In the genomic region with DNA sequence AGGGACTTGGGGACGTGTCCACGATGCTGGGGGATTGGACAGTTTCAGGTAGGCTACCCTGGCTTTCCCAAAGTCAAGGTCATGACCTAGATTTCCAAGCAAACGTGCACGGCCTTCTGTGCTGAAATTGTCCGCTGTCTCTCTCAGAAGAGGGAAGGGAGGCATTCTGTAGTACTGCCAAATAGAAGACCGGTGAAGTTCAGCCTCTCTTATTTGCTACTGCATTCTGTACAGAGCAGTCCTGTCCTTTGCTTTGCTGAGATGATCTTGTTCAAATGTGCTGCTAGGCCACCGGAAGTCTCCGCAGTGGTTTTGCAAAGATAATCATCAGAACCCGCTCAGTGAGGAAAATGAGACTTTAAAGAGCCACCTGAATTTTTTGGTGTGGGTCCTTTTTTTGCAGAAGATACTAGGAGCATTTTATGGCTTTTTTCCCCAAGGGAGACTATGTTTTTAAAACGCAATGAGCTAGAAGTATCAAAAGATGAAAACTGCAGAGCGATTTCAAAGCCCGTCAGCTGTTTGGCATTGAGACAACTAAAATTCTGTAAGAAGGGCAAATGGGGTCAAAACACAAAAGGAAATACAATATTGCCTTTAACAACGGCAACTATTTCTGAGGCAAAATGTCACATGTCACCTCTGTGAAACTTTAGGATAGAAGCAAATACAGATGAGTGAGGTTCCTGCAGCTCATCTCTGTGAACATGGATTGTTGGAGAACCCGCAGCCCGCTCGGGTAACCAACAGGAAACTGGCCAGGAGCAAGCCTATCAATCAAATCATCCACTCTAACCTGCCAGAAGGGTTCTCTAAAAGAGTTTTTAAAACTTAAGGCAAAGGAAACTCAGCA, we compare ENCODE assay signal across 8 cellular contexts. TPM values are rescaled to one million over a fixed set of nuclear protein-coding genes. Genes with fewer than 3 reads are reported as not detected.
DNase-seq lines count a peak whose midpoint lies in the region; ATAC-seq and TF ChIP-seq lines count a peak whose summit lies in the region.

No MANE protein-coding gene starts in this region.

- H3K79me1 ChIP-seq in H9 (ENCODE audit: insufficient read depth, low read depth, low read length, poor library complexity, severe bottlenecking): no peaks in the 10 kb centered on the region

- H2AK5ac ChIP-seq in H9 (ENCODE audit: insufficient read length, low read length): no peak overlapping the region

- H3K4ac ChIP-seq in H9 (ENCODE audit: low read depth, low read length): no peak overlapping the region

- H3K23me2 ChIP-seq in H9 (ENCODE audit: insufficient read length, low read depth, low read length, poor library complexity, severe bottlenecking): peaks cover 4% of the 10 kb centered on the region

- ATAC-seq in activated naive CD4-positive, alpha-beta T cell treated with anti-CD3 and anti-CD28 coated beads, Interleukin-2, amount 50 U/mL, for 72 hours: peak in 1 of 2 donors; percentile 13
- ATAC-seq in naive thymus-derived CD4-positive, alpha-beta T cell: peak; percentile 12
- ATAC-seq in HG02610 (IDR thresholded peaks at IDR 0.05; ENCODE audit: unreplicated experiment) (no peak), HG03565 (IDR thresholded peaks at IDR 0.05; ENCODE audit: unreplicated experiment) (no peak)

- intact Hi-C loops in naive thymus-derived CD4-positive, alpha-beta T cell (cut with micrococcal nuclease): loop anchor here (1.0 to 2.0 kb wide), 10 partner anchors 16 to 1647 kb away; partner anchors contain the start of genes ACBD7 (in 1 of the 2), FAM171A1 (in 1 of the 2), PTER (in 1 of the 2) and RSU1 (in 1 of the 2)

- H3K36me3 ChIP-seq in naive thymus-derived CD4-positive, alpha-beta T cell (ENCODE audit: control insufficient read depth in 2 of 3, insufficient read depth in 3 of 3, low read length in 3 of 3): no peaks in the 10 kb centered on the region

- peak; percentile 2 to 4 for DNase-seq in stimulated activated CD4-positive, alpha-beta T cell treated with anti-CD3 and anti-CD28 coated beads, Interleukin-12 subunit alpha, Interleukin-12 subunit beta, amount 100 ng/mL, for 24 hours (ENCODE audit: low read depth in 2 of 2)
- no peak for DNase-seq in stimulated activated CD4-positive, alpha-beta T cell treated with anti-CD3 and anti-CD28 coated beads, Interleukin-12 subunit alpha, Interleukin-12 subunit beta, amount 100 ng/mL, for 4 hours
- DNase-seq in activated naive CD4-positive, alpha-beta T cell treated with anti-CD3 and anti-CD28 coated beads, Interleukin-2, amount 50 U/mL, for 72 hours (ENCODE audit: low spot score in 2 of 2): peak; percentile 29 to 57
- DNase-seq in naive thymus-derived CD4-positive, alpha-beta T cell: peak in 8 of 9 donors; percentile 41 to 79 (median 72)
- DNase-seq in H9: no peak
- no peak for DNase-seq in NAMALWA (ENCODE audit: low spot score)

- peak overlapping the region; percentile 66 for H3K27ac ChIP-seq in naive thymus-derived CD4-positive, alpha-beta T cell (ENCODE audit: low read depth, low read length)
- H3K27ac ChIP-seq in H9 (ENCODE audit: insufficient read length, low read depth, low read length): no peak overlapping the region

- H2BK20ac ChIP-seq in H9 (ENCODE audit: low read depth, low read length, poor library complexity, severe bottlenecking): no peak overlapping the region

- H3K79me2 ChIP-seq in H9 (ENCODE audit: insufficient read depth, low read length): no peaks in the 10 kb centered on the region

- H3K4me2 ChIP-seq in H9 (ENCODE audit: insufficient read depth, insufficient read length, low read length): no peak overlapping the region

- no peaks in the 10 kb centered on the region for H3K27me3 Mint-ChIP-seq in naive thymus-derived CD4-positive, alpha-beta T cell
- H3K27me3 Mint-ChIP-seq in H9 (ENCODE audit: low read depth): peaks cover 10% of the 10 kb centered on the region

- H2AFZ ChIP-seq in H9 (ENCODE audit: low read length): no peak overlapping the region

- no peak overlapping the region for H4K8ac ChIP-seq in H9 (replicated peaks; ENCODE audit: insufficient read length, low read depth, low read length)

- WGBS in H9 (ENCODE audit: extremely low coverage, insufficient read length, low lambda C conversion rate): no CpG with 5 or more reads among the region's 16 CpGs

- H2BK15ac ChIP-seq in H9 (ENCODE audit: low read depth, low read length): no peak overlapping the region

- H2BK120ac ChIP-seq in H9 (ENCODE audit: low read depth, low read length, poor library complexity, severe bottlenecking): no peak overlapping the region

- H3K9ac ChIP-seq in H9 (ENCODE audit: extremely low read depth, insufficient read length, low read length): no peak overlapping the region

- TF ChIP-seq CTCF in H9 (conservative IDR thresholded peaks at IDR 0.05): no peak

- no peak overlapping the region for H2BK5ac ChIP-seq in H9 (ENCODE audit: insufficient read length, low read length)

- H3K23ac ChIP-seq in H9 (ENCODE audit: insufficient read length, low read depth, low read length): no peak overlapping the region

- no peak overlapping the region for H3K14ac ChIP-seq in H9 (ENCODE audit: insufficient read depth, low read length)

- peaks cover 6 to 7% of the 10 kb centered on the region in 2 donors for H3K36me3 Mint-ChIP-seq in activated naive CD4-positive, alpha-beta T cell treated with anti-CD3 and anti-CD28 coated beads, Interleukin-2, amount 50 U/mL, for 72 hours
- peaks cover 0 to 9% (median 0%) of the 10 kb centered on the region in 5 donors for H3K36me3 Mint-ChIP-seq in naive thymus-derived CD4-positive, alpha-beta T cell
- no peaks in the 10 kb centered on the region for H3K36me3 Mint-ChIP-seq in H9 (ENCODE audit: insufficient read depth in 1 of 3, low read depth in 3 of 3)

- H2BK12ac ChIP-seq in H9 (ENCODE audit: insufficient read length, low read depth, low read length): no peak overlapping the region

- H3T11ph ChIP-seq in H9 (ENCODE audit: low read length): no peak overlapping the region

- no peaks in the 10 kb centered on the region for H4K20me1 ChIP-seq in H9 (ENCODE audit: control insufficient read depth, insufficient read depth, insufficient read length)

- H3K56ac ChIP-seq in H9 (ENCODE audit: insufficient read length, low read depth, low read length): no peak overlapping the region

- H3K4me1 ChIP-seq in naive thymus-derived CD4-positive, alpha-beta T cell (ENCODE audit: control insufficient read depth in 2 of 2, insufficient read depth in 2 of 2, low read length in 2 of 2): peaks cover 41 to 44% of the 10 kb centered on the region in 2 donors
- no peaks in the 10 kb centered on the region for H3K4me1 ChIP-seq in H9 (ENCODE audit: insufficient read depth, low read length)

- no peak overlapping the region for H4K91ac ChIP-seq in H9 (ENCODE audit: insufficient read length, low read depth, low read length)

- H3K27me3 ChIP-seq in naive thymus-derived CD4-positive, alpha-beta T cell (ENCODE audit: control insufficient read depth in 2 of 2, insufficient read depth in 2 of 2, low read length in 2 of 2): no peaks in the 10 kb centered on the region
- no peaks in the 10 kb centered on the region for H3K27me3 ChIP-seq in H9 (ENCODE audit: insufficient read depth, low read length)

- H3K18ac ChIP-seq in H9 (ENCODE audit: insufficient read length, low read depth, low read length): no peak overlapping the region

- POLR2A ChIA-PET in naive thymus-derived CD4-positive, alpha-beta T cell (lab: Charles Lee): interaction anchor here (1.0 to 10.2 kb wide), 11 partner anchors 9 to 332 kb away, joined by 3 to 217 read pairs (median 5); partner anchors contain the start of genes CDNF, HSPA14 and MSANTD7

- peak overlapping the region; percentile 56 to 69 for H3K27ac Mint-ChIP-seq in activated naive CD4-positive, alpha-beta T cell treated with anti-CD3 and anti-CD28 coated beads, Interleukin-2, amount 50 U/mL, for 72 hours
- H3K27ac Mint-ChIP-seq in naive thymus-derived CD4-positive, alpha-beta T cell: peak overlapping the region; percentile 91 to 95 (median 95)
- H3K27ac Mint-ChIP-seq in H9: no peak overlapping the region

- peak overlapping the region; percentile 57 for H3K4me3 ChIP-seq in naive thymus-derived CD4-positive, alpha-beta T cell (ENCODE audit: low read length)

- H3K9me3 ChIP-seq in naive thymus-derived CD4-positive, alpha-beta T cell (ENCODE audit: control insufficient read depth in 2 of 3, low read length in 3 of 3): no peaks in the 10 kb centered on the region
- no peaks in the 10 kb centered on the region for H3K9me3 ChIP-seq in H9 (ENCODE audit: control insufficient read depth, low read depth, low read length)

- CTCF ChIA-PET in naive thymus-derived CD4-positive, alpha-beta T cell (lab: Charles Lee): interaction anchor here (0.9 to 1.3 kb wide), 3 partner anchors 26 to 41 kb away, joined by 3 to 8 read pairs (median 3); no protein-coding TSS in a partner anchor

- no peaks in the 10 kb centered on the region for H3K9me3 Mint-ChIP-seq in activated naive CD4-positive, alpha-beta T cell treated with anti-CD3 and anti-CD28 coated beads, Interleukin-2, amount 50 U/mL, for 72 hours
- no peaks in the 10 kb centered on the region for H3K9me3 Mint-ChIP-seq in naive thymus-derived CD4-positive, alpha-beta T cell
- no peaks in the 10 kb centered on the region for H3K9me3 Mint-ChIP-seq in H9

- H3K4me1 Mint-ChIP-seq in naive thymus-derived CD4-positive, alpha-beta T cell: peaks cover 49 to 74% (median 64%) of the 10 kb centered on the region in 7 donors
- H3K4me1 Mint-ChIP-seq in H9: peaks cover 21 to 23% of the 10 kb centered on the region in 2 experiments

- peak overlapping the region; percentile 80 to 97 (median 89) for H3K4me3 Mint-ChIP-seq in naive thymus-derived CD4-positive, alpha-beta T cell
- H3K4me3 Mint-ChIP-seq in H9: peak overlapping the region in 1 of 2 experiments; percentile 69; a peak in 2 of 5 replicates

- H4K5ac ChIP-seq in H9 (ENCODE audit: insufficient read length, low read depth, low read length): no peak overlapping the region

RNA-seq across cellular contexts. Expression of gene NMT2, which starts 1.3 kb away (rescaled TPM):
- 10 to 100 TPM; 21.2 to 30.7 TPM for total RNA-seq in activated naive CD4-positive, alpha-beta T cell treated with anti-CD3 and anti-CD28 coated beads, Interleukin-2, amount 50 U/mL, for 72 hours
- 10 to 100 TPM; 23.2 to 81.4 (median 39.1) TPM for total RNA-seq in naive thymus-derived CD4-positive, alpha-beta T cell
- 10 to 100 TPM; 43.8 TPM for polyA plus RNA-seq in naive thymus-derived CD4-positive, alpha-beta T cell
- total RNA-seq in H9 (2021): 11.8 and 12.2 TPM in 2 replicates

Comparison
In these comparisons a context has a peak if more than half of its experiments do, and no peak if none do; other contexts are left out.
1. DNase-seq: peak in stimulated activated CD4-positive, alpha-beta T cell treated with anti-CD3 and anti-CD28 coated beads, Interleukin-12 subunit alpha, Interleukin-12 subunit beta, amount 100 ng/mL, for 24 hours (2 of 2), activated naive CD4-positive, alpha-beta T cell treated with anti-CD3 and anti-CD28 coated beads, Interleukin-2, amount 50 U/mL, for 72 hours (2 of 2) and naive thymus-derived CD4-positive, alpha-beta T cell (8 of 9); none in stimulated activated CD4-positive, alpha-beta T cell treated with anti-CD3 and anti-CD28 coated beads, Interleukin-12 subunit alpha, Interleukin-12 subunit beta, amount 100 ng/mL, for 4 hours (single experiment), H9 (single experiment) and NAMALWA (single experiment).
2. H3K27ac Mint-ChIP-seq: peak in activated naive CD4-positive, alpha-beta T cell treated with anti-CD3 and anti-CD28 coated beads, Interleukin-2, amount 50 U/mL, for 72 hours (2 of 2) and naive thymus-derived CD4-positive, alpha-beta T cell (9 of 9); none in H9 (0 of 3).